In genomic region chr9:86697-87096, GRCh38 we compare ENCODE assay signal across 6 cellular contexts. TPM values are rescaled to one million over a fixed set of nuclear protein-coding genes. Genes with fewer than 3 reads are reported as not detected.
DNase-seq lines count a peak whose midpoint lies in the region; ATAC-seq and TF ChIP-seq lines count a peak whose summit lies in the region.
"Not testable (repeated sequence)": the region's sequence is repeated elsewhere in the genome, so short reads cannot be mapped to it uniquely, and the experiment has no call there.
"Had no signal": no experiment of that assay in that cellular context is flagged by ENCODE, and none has a peak within 500 bp of the region (broad histone marks: within the 10 kb centered on the region; RNA-seq: fewer than 3 reads in every experiment).

No MANE protein-coding gene starts in this region.

- H3K36me3 Mint-ChIP-seq in CD4-positive, alpha-beta T cell (ENCODE audit: low read depth); CD8-positive, alpha-beta T cell; T-helper 1 cell treated with Interleukin-12 subunit alpha and Interleukin-12 subunit beta and Interleukin-4 antibody, amounts not matched to agents 30 μg/mL and 1 μg/mL, for 36 hours (ENCODE audit: low read depth); T-helper 17 cell (ENCODE audit: low read depth): not testable (repeated sequence)

- H3K27me3 ChIP-seq in CD4-positive, alpha-beta T cell (ENCODE audit: control insufficient read depth, insufficient read depth, low read length); CD8-positive, alpha-beta T cell (ENCODE audit: insufficient read depth, low read length): not testable (repeated sequence)

- not testable (repeated sequence) for H3K9me3 ChIP-seq in CD4-positive, alpha-beta T cell (ENCODE audit: control insufficient read depth, low read length); CD8-positive, alpha-beta T cell (ENCODE audit: low read length); T-helper 17 cell (ENCODE audit: control insufficient read depth, low read length, poor library complexity, severe bottlenecking)

- DNase-seq in CD4-positive, alpha-beta T cell; CD8-positive, alpha-beta T cell; T-helper 17 cell: not testable (repeated sequence)

- H3K27ac Mint-ChIP-seq in CD4-positive, alpha-beta T cell = peak overlapping the region; percentile 51
- not testable (repeated sequence) for H3K27ac Mint-ChIP-seq in CD8-positive, alpha-beta T cell; T-helper 17 cell
- H3K27ac Mint-ChIP-seq in T-helper 1 cell treated with Interleukin-12 subunit alpha and Interleukin-12 subunit beta and Interleukin-4 antibody, amounts not matched to agents 30 μg/mL and 1 μg/mL, for 36 hours = peak overlapping the region; percentile 31

- peak; percentile 70 for ATAC-seq in CD4-positive, alpha-beta T cell (ENCODE audit: poor library complexity)
- ATAC-seq in CD8-positive, alpha-beta T cell = peak; percentile 49
- ATAC-seq in T-helper 17 cell = peak; percentile 40

- not testable (repeated sequence) for H3K4me3 Mint-ChIP-seq in CD4-positive, alpha-beta T cell; CD8-positive, alpha-beta T cell; T-helper 1 cell treated with Interleukin-12 subunit alpha and Interleukin-12 subunit beta and Interleukin-4 antibody, amounts not matched to agents 30 μg/mL and 1 μg/mL, for 36 hours; T-helper 17 cell

- not testable (repeated sequence) for H3K9me3 Mint-ChIP-seq in CD4-positive, alpha-beta T cell; CD8-positive, alpha-beta T cell; T-helper 1 cell treated with Interleukin-12 subunit alpha and Interleukin-12 subunit beta and Interleukin-4 antibody, amounts not matched to agents 30 μg/mL and 1 μg/mL, for 36 hours

- intact Hi-C loops in CD4-positive, alpha-beta T cell (cut with DNase I, micrococcal nuclease); CD8-positive, alpha-beta T cell (cut with DNase I, micrococcal nuclease): not testable (repeated sequence)

- POLR2A ChIA-PET in CD4-positive, alpha-beta T cell (lab: Charles Lee); CD8-positive, alpha-beta T cell (lab: Charles Lee): not testable (repeated sequence)

- not testable (repeated sequence) for H3K36me3 ChIP-seq in CD8-positive, alpha-beta T cell (ENCODE audit: insufficient read depth, low read length)

- CTCF ChIA-PET in CD4-positive, alpha-beta T cell (lab: Charles Lee); CD8-positive, alpha-beta T cell (lab: Charles Lee): not testable (repeated sequence)

- not testable (repeated sequence) for H3K27ac ChIP-seq in CD4-positive, alpha-beta T cell (ENCODE audit: low read depth, low read length); CD8-positive, alpha-beta T cell (ENCODE audit: low read depth, low read length)

- not testable (repeated sequence) for TF ChIP-seq CTCF in CD4-positive, alpha-beta T cell (IDR thresholded peaks at IDR 0.05); CD8-positive, alpha-beta T cell (IDR thresholded peaks at IDR 0.05)

- not testable (repeated sequence) for H3K27me3 Mint-ChIP-seq in CD4-positive, alpha-beta T cell; CD8-positive, alpha-beta T cell (ENCODE audit: low read depth); T-helper 17 cell
- H3K27me3 Mint-ChIP-seq in T-helper 1 cell treated with Interleukin-12 subunit alpha and Interleukin-12 subunit beta and Interleukin-4 antibody, amounts not matched to agents 30 μg/mL and 1 μg/mL, for 36 hours (ENCODE audit: low read depth) = peaks cover 25% of the 10 kb centered on the region

- not testable (repeated sequence) for H3K4me3 ChIP-seq in CD8-positive, alpha-beta T cell (ENCODE audit: low read depth, low read length)

- not testable (repeated sequence) for H3K4me1 ChIP-seq in CD8-positive, alpha-beta T cell (ENCODE audit: insufficient read depth, low read length)

- not testable (repeated sequence) for H3K4me1 Mint-ChIP-seq in CD4-positive, alpha-beta T cell (ENCODE audit: low read depth); CD8-positive, alpha-beta T cell (ENCODE audit: low read depth); T-helper 1 cell treated with Interleukin-12 subunit alpha and Interleukin-12 subunit beta and Interleukin-4 antibody, amounts not matched to agents 30 μg/mL and 1 μg/mL, for 36 hours (ENCODE audit: low read depth); T-helper 17 cell

RNA-seq across cellular contexts. Expression of gene FOXD4, which starts 31.5 kb away (rescaled TPM):
- under 1 TPM in 1 of 2 experiments, not detected in 1; 0.20 TPM for total RNA-seq in CD4-positive, alpha-beta T cell
- not detected for total RNA-seq in CD8-positive, alpha-beta T cell
- total RNA-seq in T-helper 17 cell = not detected
- total RNA-seq: A673, G401 had no signal

RNA-seq across cellular contexts. Expression of gene WASHC1, which starts 57.4 kb away (rescaled TPM):
- total RNA-seq in CD4-positive, alpha-beta T cell = 10 to 100 TPM; 10.9 to 11.2 TPM
- 10 to 100 TPM; 23.3 to 24.4 TPM for total RNA-seq in CD8-positive, alpha-beta T cell
- 10 to 100 TPM; 18.8 to 19.4 TPM for total RNA-seq in T-helper 17 cell
